ENCODE assay signal across 1 cellular context in genomic region chr1:19596065-19596718, GRCh38.
TF ChIP-seq lines count a peak whose summit lies in the region.

No MANE protein-coding gene starts in this region.

TF ChIP-seq in HCT116, 20 proteins besides CTCF, POLR2A, EP300 and RAD21 (continued from another document):
- TF ChIP-seq SIN3A (IDR thresholded peaks at IDR 0.05; ENCODE audit: low read depth) (no peak), EGR1 (IDR thresholded peaks at IDR 0.05; ENCODE audit: low read depth) (no peak), POLR2AphosphoS5 (IDR thresholded peaks at IDR 0.05; ENCODE audit: low read depth, low read length) (no peak), SRF (IDR thresholded peaks at IDR 0.05; ENCODE audit: low read depth) (no peak), JUND (IDR thresholded peaks at IDR 0.05) (no peak), YY1 (IDR thresholded peaks at IDR 0.05; ENCODE audit: extremely low read depth, insufficient replicate concordance, low read depth, low read length) (no peak)
- TF ChIP-seq, protein P1, sequence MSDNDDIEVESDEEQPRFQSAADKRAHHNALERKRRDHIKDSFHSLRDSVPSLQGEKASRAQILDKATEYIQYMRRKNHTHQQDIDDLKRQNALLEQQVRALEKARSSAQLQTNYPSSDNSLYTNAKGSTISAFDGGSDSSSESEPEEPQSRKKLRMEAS (IDR thresholded peaks at IDR 0.05): no peak
